Comparison of ENCODE assay signal across 8 cellular contexts in genomic region chr11:60924906-60925684, GRCh38. TPM values are rescaled to one million over a fixed set of nuclear protein-coding genes. Genes with fewer than 3 reads are reported as not detected.
DNase-seq lines count a peak whose midpoint lies in the region; ATAC-seq, FAIRE-seq and TF ChIP-seq lines count a peak whose summit lies in the region.

No MANE protein-coding gene starts in this region.

- H3K4me1 ChIP-seq in right cardiac atrium (ENCODE audit: control insufficient read depth, insufficient read depth, low read length) (peaks cover 6% of the 10 kb centered on the region), small intestine (ENCODE audit: control insufficient read depth in 2 of 2, insufficient read depth in 1 of 2, low read depth in 1 of 2, low read length in 1 of 2) (peaks cover 2% of the 10 kb centered on the region in 2 donors)

- WGBS in right cardiac atrium = 4% methylated on average over 33 of the region's 33 CpGs
- WGBS in small intestine, 3 donors = 2 to 5% (median 5%) methylated on average over 29 to 33 of the region's 33 CpGs

- H3K27me3 ChIP-seq in right cardiac atrium (ENCODE audit: control insufficient read depth, insufficient read depth) = no peaks in the 10 kb centered on the region
- H3K27me3 ChIP-seq in small intestine (ENCODE audit: control insufficient read depth in 2 of 2, insufficient read depth in 2 of 2, low read length in 2 of 2) = no peaks in the 10 kb centered on the region

- FAIRE-seq in small intestine (lab: Jason Lieb, UNC) = no peak

- ATAC-seq in Right ventricle myocardium inferior (no peak), Right ventricle myocardium superior (ENCODE audit: poor library complexity) (no peak), right cardiac atrium (peak in 1 of 2 donors; percentile 6), GM19023 (IDR thresholded peaks at IDR 0.05; ENCODE audit: unreplicated experiment) (no peak), GM18861 (IDR thresholded peaks at IDR 0.05; ENCODE audit: unreplicated experiment) (no peak)

- peak overlapping the region; percentile 78 for H3K4me3 ChIP-seq in WI38 (ENCODE audit: low read depth, low read length)
- peak overlapping the region; percentile 68 for H3K4me3 ChIP-seq in right cardiac atrium (ENCODE audit: low read length)
- H3K4me3 ChIP-seq in small intestine (ENCODE audit: low read depth in 1 of 2, low read length in 2 of 2) = peak overlapping the region; percentile 50 to 60

- DNase-seq in Right ventricle myocardium inferior (ENCODE audit: missing footprints) = peak; percentile 65
- no peak for DNase-seq in Right ventricle myocardium superior
- DNase-seq in right cardiac atrium = peak in 1 of 3 donors; percentile 41
- DNase-seq in small intestine = no peak
- DNase-seq in NCI-H2196 (lab: John Stamatoyannopoulos, UW; ENCODE audit: unreplicated experiment) = no peak

- H3K27ac ChIP-seq in right cardiac atrium (ENCODE audit: low read length) = no peak overlapping the region
- H3K27ac ChIP-seq in small intestine (ENCODE audit: low read depth in 1 of 2, low read length in 1 of 2) = no peak overlapping the region

- H3K9me3 ChIP-seq in right cardiac atrium (ENCODE audit: control insufficient read depth, low read length) (no peaks in the 10 kb centered on the region), small intestine (ENCODE audit: control insufficient read depth, low read depth) (no peaks in the 10 kb centered on the region)

- no peak for TF ChIP-seq CTCF in WI38 (IDR thresholded peaks at IDR 0.05; ENCODE audit: low read depth, low read length)

- peaks cover 8 to 12% of the 10 kb centered on the region in 2 donors for H3K36me3 ChIP-seq in small intestine (ENCODE audit: control insufficient read depth in 2 of 2, insufficient read depth in 2 of 2, low read length in 2 of 2)

- intact Hi-C loops in Right ventricle myocardium inferior (cut with DNase I) (loop anchor here (5.0 kb wide), 1 partner anchor 202 kb away; no protein-coding TSS in a partner anchor), Right ventricle myocardium superior (cut with DNase I) (no loop called here), right cardiac atrium (cut with DNase I) (no loop called here)

RNA-seq across cellular contexts. Expression of gene TMEM132A, which starts 0.8 kb away (rescaled TPM):
- total RNA-seq in Right ventricle myocardium inferior = 6.3 TPM
- 6.5 TPM for total RNA-seq in Right ventricle myocardium superior
- total RNA-seq in right cardiac atrium = 10 to 100 TPM in 1 of 4 donors, 1 to 10 TPM in 3; 5.1 to 10.2 (median 7.0) TPM
- polyA plus RNA-seq in right cardiac atrium = 6.8 TPM
- 1 to 10 TPM in 2 of 3 donors, under 1 TPM in 1; 0.89 to 6.9 (median 1.1) TPM for polyA plus RNA-seq in small intestine

RNA-seq across cellular contexts. Expression of gene TMEM109, which starts 11.1 kb away (rescaled TPM):
- total RNA-seq in Right ventricle myocardium inferior (97.5 TPM), Right ventricle myocardium superior (82.2 TPM), right cardiac atrium (100 to 1,000 TPM; 103 to 119 (median 117) TPM)
- polyA plus RNA-seq in right cardiac atrium (112 TPM), small intestine (10 to 100 TPM; 14.1 to 63.7 (median 30.5) TPM)

RNA-seq across cellular contexts. Expression of gene PRPF19, which starts 18.7 kb away (rescaled TPM):
- total RNA-seq in Right ventricle myocardium inferior = 41.1 TPM
- 34.0 TPM for total RNA-seq in Right ventricle myocardium superior
- 10 to 100 TPM; 35.4 to 43.4 (median 38.8) TPM for total RNA-seq in right cardiac atrium
- polyA plus RNA-seq in right cardiac atrium = 31.5 TPM
- 10 to 100 TPM; 47.9 to 99.8 (median 61.6) TPM for polyA plus RNA-seq in small intestine

RNA-seq across cellular contexts. Expression of gene SLC15A3, which starts 26.9 kb away (rescaled TPM):
- 20.8 TPM for total RNA-seq in Right ventricle myocardium inferior
- 19.1 TPM for total RNA-seq in Right ventricle myocardium superior
- 10 to 100 TPM; 17.4 to 24.7 (median 22.1) TPM for total RNA-seq in right cardiac atrium
- 24.6 TPM for polyA plus RNA-seq in right cardiac atrium
- polyA plus RNA-seq in small intestine = 10 to 100 TPM in 2 of 3 donors, 1 to 10 TPM in 1; 4.5 to 26.0 (median 11.1) TPM

RNA-seq across cellular contexts. Expression of gene CD6, which starts 46.4 kb away (rescaled TPM):
- 0.22 TPM for total RNA-seq in Right ventricle myocardium inferior
- 0.08 TPM for total RNA-seq in Right ventricle myocardium superior
- 1 to 10 TPM in 2 of 4 donors, under 1 TPM in 2; 0.71 to 1.7 (median 0.87) TPM for total RNA-seq in right cardiac atrium
- 0.11 TPM for polyA plus RNA-seq in right cardiac atrium
- 1 to 10 TPM; 1.6 to 5.1 (median 1.8) TPM for polyA plus RNA-seq in small intestine
